Comparison of ENCODE assay signal across 1 cellular context in the genomic region with DNA sequence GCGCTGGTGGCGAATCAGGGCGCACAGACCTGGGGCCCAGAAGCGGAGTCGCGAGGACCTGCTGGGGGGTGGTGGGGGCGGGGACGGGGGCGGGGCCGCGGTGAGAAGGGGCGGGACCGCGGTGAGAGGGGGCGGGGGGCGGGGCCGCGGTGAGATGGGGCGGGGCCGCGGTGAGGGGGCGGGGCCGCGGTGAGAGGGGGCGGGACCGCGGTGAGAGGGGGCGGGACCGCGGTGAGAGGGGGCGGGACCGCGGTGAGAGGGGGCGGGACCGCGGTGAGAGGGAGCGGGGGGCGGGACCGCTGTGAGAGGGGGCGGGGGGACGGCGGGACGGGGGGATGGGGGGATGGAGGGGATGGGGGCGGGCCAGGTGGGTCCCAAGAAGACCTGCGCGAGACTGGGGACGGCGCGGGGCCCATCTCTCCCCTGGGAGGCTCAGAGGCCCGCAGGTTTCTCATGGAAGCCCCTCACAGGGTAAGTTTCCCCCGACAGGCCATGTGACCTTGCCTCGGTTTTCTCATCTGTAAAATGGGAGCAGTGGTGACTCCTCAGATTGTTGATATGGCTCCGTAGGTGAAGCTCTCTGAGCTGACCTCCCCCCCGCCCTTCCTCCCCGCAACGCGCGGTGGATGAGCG.
A peak's percentile ranks its signal among the peaks of the same experiment; 100 is the strongest.
TF ChIP-seq lines count a peak whose summit lies in the region.

No MANE protein-coding gene starts in this region.

TF ChIP-seq in K562, 482 proteins besides CTCF, POLR2A, EP300 and RAD21 (continued from another document):
- TF ChIP-seq CHD4 (IDR thresholded peaks at IDR 0.05; ENCODE audit: insufficient read depth, insufficient replicate concordance, low read depth, low read length, poor library complexity, severe bottlenecking) = peak; percentile 71
- TF ChIP-seq BCOR (IDR thresholded peaks at IDR 0.05) = peak; percentile 96
- TF ChIP-seq RBFOX2 (IDR thresholded peaks at IDR 0.05; ENCODE audit: low read depth, low read length) = no peak
- no peak for TF ChIP-seq DMBX1 (CRISPR knock-in tag; IDR thresholded peaks at IDR 0.05; ENCODE audit: borderline replicate concordance)
- TF ChIP-seq, protein P1, sequence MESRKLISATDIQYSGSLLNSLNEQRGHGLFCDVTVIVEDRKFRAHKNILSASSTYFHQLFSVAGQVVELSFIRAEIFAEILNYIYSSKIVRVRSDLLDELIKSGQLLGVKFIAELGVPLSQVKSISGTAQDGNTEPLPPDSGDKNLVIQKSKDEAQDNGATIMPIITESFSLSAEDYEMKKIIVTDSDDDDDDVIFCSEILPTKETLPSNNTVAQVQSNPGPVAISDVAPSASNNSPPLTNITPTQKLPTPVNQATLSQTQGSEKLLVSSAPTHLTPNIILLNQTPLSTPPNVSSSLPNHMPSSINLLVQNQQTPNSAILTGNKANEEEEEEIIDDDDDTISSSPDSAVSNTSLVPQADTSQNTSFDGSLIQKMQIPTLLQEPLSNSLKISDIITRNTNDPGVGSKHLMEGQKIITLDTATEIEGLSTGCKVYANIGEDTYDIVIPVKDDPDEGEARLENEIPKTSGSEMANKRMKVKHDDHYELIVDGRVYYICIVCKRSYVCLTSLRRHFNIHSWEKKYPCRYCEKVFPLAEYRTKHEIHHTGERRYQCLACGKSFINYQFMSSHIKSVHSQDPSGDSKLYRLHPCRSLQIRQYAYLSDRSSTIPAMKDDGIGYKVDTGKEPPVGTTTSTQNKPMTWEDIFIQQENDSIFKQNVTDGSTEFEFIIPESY (CRISPR knock-in tag; IDR thresholded peaks at IDR 0.05) = 0 out of 2 replicates have a peak, but pooled peaks have one; percentile 13
- no peak for TF ChIP-seq ZNF274 (IDR thresholded peaks at IDR 0.05; ENCODE audit: borderline replicate concordance, low read depth, low read length)
- no peak for TF ChIP-seq ZNF586 (CRISPR knock-in tag; conservative IDR thresholded peaks at IDR 0.05)
- TF ChIP-seq, protein P2, sequence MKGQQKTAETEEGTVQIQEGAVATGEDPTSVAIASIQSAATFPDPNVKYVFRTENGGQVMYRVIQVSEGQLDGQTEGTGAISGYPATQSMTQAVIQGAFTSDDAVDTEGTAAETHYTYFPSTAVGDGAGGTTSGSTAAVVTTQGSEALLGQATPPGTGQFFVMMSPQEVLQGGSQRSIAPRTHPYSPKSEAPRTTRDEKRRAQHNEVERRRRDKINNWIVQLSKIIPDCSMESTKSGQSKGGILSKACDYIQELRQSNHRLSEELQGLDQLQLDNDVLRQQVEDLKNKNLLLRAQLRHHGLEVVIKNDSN (CRISPR knock-in tag; IDR thresholded peaks at IDR 0.05) = peak; percentile 74
- TF ChIP-seq ESRRA (IDR thresholded peaks at IDR 0.05; ENCODE audit: borderline replicate concordance, low read depth) = peak; percentile 87
- TF ChIP-seq ATF1 (CRISPR knock-in tag; IDR thresholded peaks at IDR 0.05) = no peak
- no peak for TF ChIP-seq ATF1 (tag; IDR thresholded peaks at IDR 0.05)
- peak in 1 of 2 experiments; percentile 80; a peak in 1 of 3 replicates for TF ChIP-seq CBX3 (IDR thresholded peaks at IDR 0.05; ENCODE audit: borderline replicate concordance in 1 of 2, low read length in 2 of 2)
- TF ChIP-seq PTBP1 (IDR thresholded peaks at IDR 0.05; ENCODE audit: low read depth, low read length) = peak; percentile 71; the same call in 1 of the 2 replicates
- TF ChIP-seq, protein P3, sequence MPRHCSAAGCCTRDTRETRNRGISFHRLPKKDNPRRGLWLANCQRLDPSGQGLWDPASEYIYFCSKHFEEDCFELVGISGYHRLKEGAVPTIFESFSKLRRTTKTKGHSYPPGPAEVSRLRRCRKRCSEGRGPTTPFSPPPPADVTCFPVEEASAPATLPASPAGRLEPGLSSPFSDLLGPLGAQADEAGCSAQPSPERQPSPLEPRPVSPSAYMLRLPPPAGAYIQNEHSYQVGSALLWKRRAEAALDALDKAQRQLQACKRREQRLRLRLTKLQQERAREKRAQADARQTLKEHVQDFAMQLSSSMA (CRISPR knock-in tag; IDR thresholded peaks at IDR 0.05) = no peak
- TF ChIP-seq RCOR1 (IDR thresholded peaks at IDR 0.05; ENCODE audit: borderline replicate concordance in 1 of 2, low read depth in 2 of 2, low read length in 2 of 2) = peak in 1 of 2 experiments; percentile 77; a peak in 2 of 4 replicates
- TF ChIP-seq, protein P4, sequence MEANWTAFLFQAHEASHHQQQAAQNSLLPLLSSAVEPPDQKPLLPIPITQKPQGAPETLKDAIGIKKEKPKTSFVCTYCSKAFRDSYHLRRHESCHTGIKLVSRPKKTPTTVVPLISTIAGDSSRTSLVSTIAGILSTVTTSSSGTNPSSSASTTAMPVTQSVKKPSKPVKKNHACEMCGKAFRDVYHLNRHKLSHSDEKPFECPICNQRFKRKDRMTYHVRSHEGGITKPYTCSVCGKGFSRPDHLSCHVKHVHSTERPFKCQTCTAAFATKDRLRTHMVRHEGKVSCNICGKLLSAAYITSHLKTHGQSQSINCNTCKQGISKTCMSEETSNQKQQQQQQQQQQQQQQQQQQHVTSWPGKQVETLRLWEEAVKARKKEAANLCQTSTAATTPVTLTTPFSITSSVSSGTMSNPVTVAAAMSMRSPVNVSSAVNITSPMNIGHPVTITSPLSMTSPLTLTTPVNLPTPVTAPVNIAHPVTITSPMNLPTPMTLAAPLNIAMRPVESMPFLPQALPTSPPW (CRISPR knock-in tag; IDR thresholded peaks at IDR 0.05) = peak; percentile 70
- no peak for TF ChIP-seq ZNF444 (CRISPR knock-in tag; IDR thresholded peaks at IDR 0.05)
- no peak for TF ChIP-seq NFIC (IDR thresholded peaks at IDR 0.05)
- no peak for TF ChIP-seq ZC3H11A (IDR thresholded peaks at IDR 0.05; ENCODE audit: low read depth, low read length)
- peak; percentile 60; the same call in 1 of the 2 replicates for TF ChIP-seq HDAC2 (IDR thresholded peaks at IDR 0.05)
- TF ChIP-seq, protein P5, sequence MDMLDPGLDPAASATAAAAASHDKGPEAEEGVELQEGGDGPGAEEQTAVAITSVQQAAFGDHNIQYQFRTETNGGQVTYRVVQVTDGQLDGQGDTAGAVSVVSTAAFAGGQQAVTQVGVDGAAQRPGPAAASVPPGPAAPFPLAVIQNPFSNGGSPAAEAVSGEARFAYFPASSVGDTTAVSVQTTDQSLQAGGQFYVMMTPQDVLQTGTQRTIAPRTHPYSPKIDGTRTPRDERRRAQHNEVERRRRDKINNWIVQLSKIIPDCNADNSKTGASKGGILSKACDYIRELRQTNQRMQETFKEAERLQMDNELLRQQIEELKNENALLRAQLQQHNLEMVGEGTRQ (CRISPR knock-in tag; IDR thresholded peaks at IDR 0.05) = peak; percentile 50
- no peak for TF ChIP-seq ELF2 (CRISPR knock-in tag; IDR thresholded peaks at IDR 0.05)
